Comparison of ENCODE assay signal across 9 cellular contexts in the genomic region with DNA sequence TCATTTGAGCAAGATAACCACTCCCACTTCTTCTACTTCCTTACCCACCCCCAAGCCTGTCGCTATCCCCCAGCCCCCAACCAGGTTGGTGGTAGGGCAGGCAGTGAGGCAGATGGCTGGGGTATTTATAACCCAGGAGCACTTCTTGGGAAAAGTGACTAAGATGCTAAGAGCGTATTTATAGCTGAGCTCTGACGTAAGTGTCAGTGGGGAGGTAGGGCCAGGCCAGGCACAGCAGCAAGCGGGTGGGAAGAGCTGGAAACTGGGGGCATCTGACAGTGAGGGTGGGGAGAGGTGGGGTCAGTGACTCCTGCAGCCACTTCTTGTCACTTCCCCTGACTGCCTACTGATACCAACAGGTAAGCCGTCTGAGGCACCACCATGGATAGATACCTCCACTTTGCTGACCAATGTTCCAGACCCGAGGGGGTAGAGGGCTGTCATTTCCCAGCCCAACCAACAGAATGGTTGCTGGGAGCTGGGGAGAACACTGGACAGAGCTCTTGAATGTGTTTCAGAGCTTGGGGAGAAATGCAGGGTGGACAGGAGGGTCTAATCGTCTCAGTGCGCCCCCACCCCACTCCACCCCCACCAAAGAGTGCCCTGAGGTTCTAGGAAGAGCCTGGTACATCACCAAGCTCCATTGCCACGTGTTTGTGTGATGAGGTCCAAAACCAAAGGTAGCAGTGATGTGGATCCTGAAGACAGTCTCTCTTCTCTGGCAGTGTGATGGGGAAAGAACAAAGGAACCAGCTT. TPM values are rescaled to one million over a fixed set of nuclear protein-coding genes. Genes with fewer than 3 reads are reported as not detected.
DNase-seq lines count a peak whose midpoint lies in the region; ATAC-seq and TF ChIP-seq lines count a peak whose summit lies in the region.
"Had no signal": no experiment of that assay in that cellular context is flagged by ENCODE, and none has a peak within 500 bp of the region (broad histone marks: within the 10 kb centered on the region; RNA-seq: fewer than 3 reads in every experiment).

No MANE protein-coding gene starts in this region.

- 5 to 14% (median 11%) methylated on average over 9 of the region's 9 CpGs for WGBS in heart left ventricle, 4 donors

- H3K36me3 ChIP-seq in heart left ventricle: no peaks in the 10 kb centered on the region

- intact Hi-C loops in heart left ventricle (cut with DNase I): loop anchor here (1.0 to 10.0 kb wide), 9 partner anchors 22 to 240 kb away; partner anchors contain the start of gene R3HDM2 (in 1 of the 10)

- no peak for TF ChIP-seq POLR2A in heart left ventricle (IDR thresholded peaks at IDR 0.05)

- H3K27ac Mint-ChIP-seq in activated CD8-positive, alpha-beta memory T cell treated with anti-CD3 and anti-CD28 coated beads, Interleukin-2, amount 10 ng/mL, durations not matched to agents 7 days and 5 days: peak overlapping the region; percentile 58
- H3K27ac Mint-ChIP-seq in effector memory CD8-positive, alpha-beta T cell: no peak overlapping the region

- ATAC-seq in activated CD8-positive, alpha-beta memory T cell treated with anti-CD3 and anti-CD28 coated beads, Interleukin-2, amount 10 ng/mL, durations not matched to agents 7 days and 5 days: peak; percentile 20
- peak; percentile 89 to 93 (median 90) for ATAC-seq in heart left ventricle
- no peak for ATAC-seq in effector memory CD8-positive, alpha-beta T cell (replicated peaks)

- peak overlapping the region in 2 of 12 donors; percentile 19 to 29 for H3K4me3 ChIP-seq in heart left ventricle

- no peaks in the 10 kb centered on the region for H3K27me3 Mint-ChIP-seq in activated CD8-positive, alpha-beta memory T cell treated with anti-CD3 and anti-CD28 coated beads, Interleukin-2, amount 10 ng/mL, durations not matched to agents 7 days and 5 days
- peaks cover 6 to 17% of the 10 kb centered on the region in 2 donors for H3K27me3 Mint-ChIP-seq in effector memory CD8-positive, alpha-beta T cell
- H3K27me3 Mint-ChIP-seq: naive B cell had no signal

- peaks cover 0 to 5% (median 0%) of the 10 kb centered on the region in 12 donors for H3K9me3 ChIP-seq in heart left ventricle

- peak overlapping the region; percentile 61 to 96 (median 84) for H3K27ac ChIP-seq in heart left ventricle

- peaks cover 0 to 31% (median 12%) of the 10 kb centered on the region in 12 donors for H3K4me1 ChIP-seq in heart left ventricle

- DNase-seq in activated CD8-positive, alpha-beta memory T cell treated with anti-CD3 and anti-CD28 coated beads, Interleukin-2, amount 10 ng/mL, durations not matched to agents 7 days and 5 days: no peak
- no peak for DNase-seq in activated CD8-positive, alpha-beta memory T cell treated with anti-CD3 and anti-CD28 coated beads, Interleukin-2, amount 50 U/mL, for 4 hours
- peak; percentile 17 for DNase-seq in T1000 (lab: John Stamatoyannopoulos, UW)
- DNase-seq in heart left ventricle: peak; percentile 76 to 81 (median 77)
- peak; percentile 76 for DNase-seq in superior temporal gyrus (ENCODE audit: extremely low spot score)
- no peak for DNase-seq in NOMO-1 treated with DMSO at 0.1 percent for 48 hours (lab: John Stamatoyannopoulos, UW; ENCODE audit: unreplicated experiment)
- DNase-seq in effector memory CD8-positive, alpha-beta T cell: no peak
- DNase-seq in NCI-H2196 (lab: John Stamatoyannopoulos, UW; ENCODE audit: unreplicated experiment): no peak

- H3K4me1 Mint-ChIP-seq in activated CD8-positive, alpha-beta memory T cell treated with anti-CD3 and anti-CD28 coated beads, Interleukin-2, amount 10 ng/mL, durations not matched to agents 7 days and 5 days: peaks cover 17% of the 10 kb centered on the region
- H3K4me1 Mint-ChIP-seq in effector memory CD8-positive, alpha-beta T cell (ENCODE audit: low read depth in 2 of 2): peaks cover 3 to 4% of the 10 kb centered on the region in 2 donors

- CTCF ChIA-PET in activated CD8-positive, alpha-beta memory T cell treated with anti-CD3 and anti-CD28 coated beads, Interleukin-2, amount 10 ng/mL, durations not matched to agents 7 days and 5 days (lab: Charles Lee): interaction anchor here (0.6 to 15.0 kb wide), 37 partner anchors 8 to 373 kb away, joined by 3 to 144 read pairs (median 5); partner anchors contain the start of gene NEMP1

- H3K9me3 Mint-ChIP-seq in activated CD8-positive, alpha-beta memory T cell treated with anti-CD3 and anti-CD28 coated beads, Interleukin-2, amount 10 ng/mL, durations not matched to agents 7 days and 5 days (ENCODE audit: low read depth): no peaks in the 10 kb centered on the region
- no peaks in the 10 kb centered on the region for H3K9me3 Mint-ChIP-seq in effector memory CD8-positive, alpha-beta T cell
- H3K9me3 Mint-ChIP-seq: naive B cell had no signal

- H3K27me3 ChIP-seq in heart left ventricle: no peaks in the 10 kb centered on the region

- no peak overlapping the region for H3K4me3 Mint-ChIP-seq in activated CD8-positive, alpha-beta memory T cell treated with anti-CD3 and anti-CD28 coated beads, Interleukin-2, amount 10 ng/mL, durations not matched to agents 7 days and 5 days
- H3K4me3 Mint-ChIP-seq in effector memory CD8-positive, alpha-beta T cell: no peak overlapping the region
- H3K4me3 Mint-ChIP-seq: naive B cell had no signal

- H3K36me3 Mint-ChIP-seq in activated CD8-positive, alpha-beta memory T cell treated with anti-CD3 and anti-CD28 coated beads, Interleukin-2, amount 10 ng/mL, durations not matched to agents 7 days and 5 days: no peaks in the 10 kb centered on the region
- H3K36me3 Mint-ChIP-seq in effector memory CD8-positive, alpha-beta T cell (ENCODE audit: insufficient read depth): no peaks in the 10 kb centered on the region
- H3K36me3 Mint-ChIP-seq: naive B cell had no signal

- no peak for TF ChIP-seq CTCF in heart left ventricle (IDR thresholded peaks at IDR 0.05)

RNA-seq across cellular contexts. Expression of gene INHBE, which starts 2.7 kb away (rescaled TPM):
- under 1 TPM in 1 of 2 experiments, not detected in 1; 0.35 TPM for total RNA-seq in activated CD8-positive, alpha-beta memory T cell treated with anti-CD3 and anti-CD28 coated beads, Interleukin-2, amount 10 ng/mL, durations not matched to agents 7 days and 5 days
- under 1 TPM in 1 of 9 donors, not detected in 8; 0.64 TPM for total RNA-seq in heart left ventricle
- polyA plus RNA-seq in heart left ventricle: under 1 TPM in 1 of 2 donors, not detected in 1; 0.03 TPM

RNA-seq across cellular contexts. Expression of gene GLI1, which starts 7.2 kb away (rescaled TPM):
- under 1 TPM; 0.52 to 0.53 TPM for total RNA-seq in activated CD8-positive, alpha-beta memory T cell treated with anti-CD3 and anti-CD28 coated beads, Interleukin-2, amount 10 ng/mL, durations not matched to agents 7 days and 5 days
- total RNA-seq in heart left ventricle: 1 to 10 TPM in 4 of 9 donors, under 1 TPM in 5; 0.19 to 2.6 (median 0.83) TPM
- under 1 TPM; 0.08 to 0.97 TPM for polyA plus RNA-seq in heart left ventricle

RNA-seq across cellular contexts. Expression of gene INHBC, which starts 17.8 kb away (rescaled TPM):
- total RNA-seq in activated CD8-positive, alpha-beta memory T cell treated with anti-CD3 and anti-CD28 coated beads, Interleukin-2, amount 10 ng/mL, durations not matched to agents 7 days and 5 days: not detected
- total RNA-seq in heart left ventricle: under 1 TPM in 1 of 9 donors, not detected in 8; 0.27 TPM
- polyA plus RNA-seq in heart left ventricle: under 1 TPM in 1 of 2 donors, not detected in 1; 0.03 TPM

RNA-seq across cellular contexts. Expression of gene R3HDM2, which starts 21.5 kb away (rescaled TPM):
- total RNA-seq in activated CD8-positive, alpha-beta memory T cell treated with anti-CD3 and anti-CD28 coated beads, Interleukin-2, amount 10 ng/mL, durations not matched to agents 7 days and 5 days: 10 to 100 TPM; 53.8 to 82.4 TPM
- 100 to 1,000 TPM in 1 of 9 donors, 10 to 100 TPM in 8; 33.1 to 102 (median 61.9) TPM for total RNA-seq in heart left ventricle
- polyA plus RNA-seq in heart left ventricle: 10 to 100 TPM; 12.7 to 24.5 TPM

RNA-seq across cellular contexts. Expression of gene ARHGAP9, which starts 27.3 kb away (rescaled TPM):
- total RNA-seq in activated CD8-positive, alpha-beta memory T cell treated with anti-CD3 and anti-CD28 coated beads, Interleukin-2, amount 10 ng/mL, durations not matched to agents 7 days and 5 days: 100 to 1,000 TPM; 234 to 363 TPM
- 10 to 100 TPM in 2 of 9 donors, 1 to 10 TPM in 7; 2.2 to 33.4 (median 3.9) TPM for total RNA-seq in heart left ventricle
- polyA plus RNA-seq in heart left ventricle: 1 to 10 TPM; 1.7 to 3.4 TPM

Comparison
In these comparisons a context has a peak if more than half of its experiments do, and no peak if none do; other contexts are left out.
1. DNase-seq: peak in T1000 (single experiment), heart left ventricle (5 of 5) and superior temporal gyrus (single experiment); none in activated CD8-positive, alpha-beta memory T cell treated with anti-CD3 and anti-CD28 coated beads, Interleukin-2, amount 10 ng/mL, durations not matched to agents 7 days and 5 days (single experiment), activated CD8-positive, alpha-beta memory T cell treated with anti-CD3 and anti-CD28 coated beads, Interleukin-2, amount 50 U/mL, for 4 hours (single experiment), NOMO-1 treated with DMSO at 0.1 percent for 48 hours (single experiment), effector memory CD8-positive, alpha-beta T cell (0 of 3) and NCI-H2196 (single experiment).